In the genomic region with DNA sequence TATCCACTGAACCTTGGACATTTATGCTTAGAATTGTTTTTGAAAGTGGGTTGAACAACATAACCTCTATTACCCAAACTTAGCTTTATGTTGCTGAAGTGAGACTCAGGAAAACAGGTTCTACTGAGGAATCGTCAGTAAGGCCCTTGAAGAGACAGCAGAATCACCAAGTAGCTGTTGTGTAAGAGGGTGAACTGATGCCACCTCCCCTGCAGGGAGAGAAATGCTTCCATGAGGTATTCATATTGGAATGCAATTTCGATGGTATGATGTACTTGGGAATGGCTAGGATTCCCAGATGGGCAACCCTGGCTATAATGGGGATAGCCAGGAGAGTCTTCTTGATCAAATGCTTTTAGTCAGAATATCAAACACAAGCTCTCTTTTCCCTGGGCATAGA, we compare ENCODE assay signal across 25 cellular contexts. TPM values are rescaled to one million over a fixed set of nuclear protein-coding genes. Genes with fewer than 3 reads are reported as not detected.
DNase-seq lines count a peak whose midpoint lies in the region; ATAC-seq, FAIRE-seq and TF ChIP-seq lines count a peak whose summit lies in the region.
"Had no signal": no experiment of that assay in that cellular context is flagged by ENCODE, and none has a peak within 500 bp of the region (broad histone marks: within the 10 kb centered on the region; RNA-seq: fewer than 3 reads in every experiment).

No MANE protein-coding gene starts in this region.

- H3K9me3 ChIP-seq in GM23248 (ENCODE audit: low read depth) (no peaks in the 10 kb centered on the region), adipocyte (ENCODE audit: control insufficient read depth, low read length) (no peaks in the 10 kb centered on the region), transverse colon (no peaks in the 10 kb centered on the region), HepG2 (ENCODE audit: low read length) (no peaks in the 10 kb centered on the region)
- H3K9me3 ChIP-seq: heart right ventricle, pancreas, Peyer's patch had no signal

- peak; percentile 12 for DNase-seq in ACHN
- peak; percentile 54 for DNase-seq in GM23248
- peak; percentile 17 for DNase-seq in adipocyte (ENCODE audit: low read depth)
- peak; percentile 14 for DNase-seq in glomerular visceral epithelial cell (ENCODE audit: extremely low spot score)
- no peak for DNase-seq in transverse colon
- no peak for DNase-seq in HepG2 (ENCODE audit: low spot score)
- no peak for DNase-seq in head of caudate nucleus
- DNase-seq: activated CD4-positive, alpha-beta T cell treated with anti-CD3 and anti-CD28 coated beads, Interleukin-2, amount 10 ng/mL, durations not matched to agents 24 days and 14 days; activated naive CD4-positive, alpha-beta T cell treated with Interleukin-2 at 50 U/mL for 16 hours; activated T-cell treated with anti-CD3 and anti-CD28 coated beads, Interleukin-2, amount 50 U/mL, for 72 hours; amniotic stem cell; heart right ventricle; NCI-H1694; NCI-H69; nephron progenitor cell; pancreas; Peyer's patch; T-helper 2 cell had no signal

- in situ Hi-C loops in ACHN (cut with HindIII; ENCODE audit: low pct_ligation_motif_present, low pct_unique_long_range_greater_than_20kb, low sequenced_read_pairs) = no loop called here
- in situ Hi-C loops in GM23248 (cut with MboI) = loop anchor here (25.0 kb wide), 1 partner anchor 391 kb away; no protein-coding TSS in a partner anchor
- in situ Hi-C loops in transverse colon (cut with MboI; ENCODE audit: low pct_ligation_motif_present in 1 of 4, low pct_unique_long_range_greater_than_20kb in 1 of 4, low sequenced_read_pairs in 3 of 4) = loop anchor here in 3 of 4 donors (25.0 kb wide), 3 partner anchors 241 to 909 kb away; a partner anchor contains a TSS
- in situ Hi-C loops in HepG2 (cut with HindIII; ENCODE audit: extremely low pct_ligation_motif_present, low pct_unique_long_range_greater_than_20kb) = loop anchor here (25.0 kb wide), 1 partner anchor 391 kb away; no protein-coding TSS in a partner anchor

- no TSS peak for BruUV-seq in HepG2 (replicated peaks; lab: Mats Ljungman, UMichigan)

- no peak for TF ChIP-seq RAD21 in HepG2 (CRISPR knock-in tag; IDR thresholded peaks at IDR 0.05)

- H3K4me1 ChIP-seq in GM23248 (ENCODE audit: insufficient read depth) = peaks cover 12% of the 10 kb centered on the region; the same call in 1 of the 2 replicates
- peaks cover 12% of the 10 kb centered on the region for H3K4me1 ChIP-seq in adipocyte (ENCODE audit: control insufficient read depth, insufficient read depth, low read length)
- H3K4me1 ChIP-seq in transverse colon = no peaks in the 10 kb centered on the region
- H3K4me1 ChIP-seq in HepG2 (ENCODE audit: insufficient read depth, low read length) = no peaks in the 10 kb centered on the region
- H3K4me1 ChIP-seq: heart right ventricle, Peyer's patch had no signal

- H2AFZ ChIP-seq in GM23248 (no peak overlapping the region), HepG2 (ENCODE audit: low read length) (no peak overlapping the region)

- H3K27me3 ChIP-seq in GM23248 (replicated peaks; ENCODE audit: insufficient read depth) (no peaks in the 10 kb centered on the region), adipocyte (replicated peaks; ENCODE audit: control insufficient read depth, insufficient read depth, low read length) (no peaks in the 10 kb centered on the region), transverse colon (no peaks in the 10 kb centered on the region), HepG2 (ENCODE audit: control insufficient read depth in 1 of 2, insufficient read depth in 2 of 2, low read length in 2 of 2) (no peaks in the 10 kb centered on the region; a peak in 1 of 5 replicates)
- H3K27me3 ChIP-seq: heart right ventricle, pancreas, Peyer's patch had no signal

- no peaks in the 10 kb centered on the region for H3K79me2 ChIP-seq in GM23248 (ENCODE audit: insufficient read depth)
- H3K79me2 ChIP-seq in HepG2 (ENCODE audit: insufficient read depth, low read length) = no peaks in the 10 kb centered on the region

- H3K4me3 ChIP-seq in GM23248 = no peak overlapping the region
- H3K4me3 ChIP-seq in adipocyte (ENCODE audit: low read length) = no peak overlapping the region
- no peak overlapping the region for H3K4me3 ChIP-seq in transverse colon
- H3K4me3 ChIP-seq in HepG2 (replicated peaks in 1 of 3; ENCODE audit: insufficient read depth in 1 of 3, low read depth in 2 of 3, low read length in 3 of 3) = no peak overlapping the region
- H3K4me3 ChIP-seq: heart right ventricle, pancreas, Peyer's patch, SK-N-MC had no signal

- TF ChIP-seq CTCF in transverse colon (IDR thresholded peaks at IDR 0.05) = no peak
- no peak for TF ChIP-seq CTCF in HepG2 (CRISPR knock-in tag; IDR thresholded peaks at IDR 0.05)

- H3K27ac ChIP-seq in GM23248 = no peak overlapping the region
- H3K27ac ChIP-seq in transverse colon = no peak overlapping the region
- H3K27ac ChIP-seq in HepG2 (ENCODE audit: extremely low read length, insufficient read depth, low read length) = no peak overlapping the region
- H3K27ac ChIP-seq: heart right ventricle, KMS-11, pancreas, Peyer's patch, SK-N-MC, VCaP had no signal

- no peaks in the 10 kb centered on the region for H3K36me3 ChIP-seq in GM23248 (ENCODE audit: low read depth)
- no peaks in the 10 kb centered on the region for H3K36me3 ChIP-seq in adipocyte (ENCODE audit: control insufficient read depth, insufficient read depth, low read length, severe bottlenecking)
- H3K36me3 ChIP-seq in transverse colon = no peaks in the 10 kb centered on the region
- H3K36me3 ChIP-seq in HepG2 (replicated peaks in 1 of 2; ENCODE audit: control insufficient read depth in 1 of 2, insufficient read depth in 2 of 2, low read length in 2 of 2) = no peaks in the 10 kb centered on the region
- H3K36me3 ChIP-seq: pancreas, Peyer's patch had no signal

- ATAC-seq in HepG2 = no peak
- no peak for ATAC-seq in GM18909 (IDR thresholded peaks at IDR 0.05; ENCODE audit: poor library complexity, unreplicated experiment)
- ATAC-seq: activated T-cell treated with anti-CD3 and anti-CD28 coated beads, Interleukin-2, amount 50 U/mL, for 72 hours; heart right ventricle; left lobe of liver; pancreas; stimulated activated effector memory CD8-positive, alpha-beta T cell treated with anti-CD3 and anti-CD28 coated beads, Interleukin-12 subunit alpha, Interleukin-12 subunit beta, amount 100 ng/mL, for 72 hours had no signal

- H3K9ac ChIP-seq in GM23248 (no peak overlapping the region), adipocyte (ENCODE audit: low read length) (no peak overlapping the region), HepG2 (ENCODE audit: insufficient read depth, low read depth, low read length) (no peak overlapping the region)
- H3K9ac ChIP-seq: KMS-11 had no signal

- WGBS in GM23248 (ENCODE audit: low coverage in 1 of 2, low lambda C conversion rate in 2 of 2, missing lambda C conversion rate in 2 of 2), 2 experiments = 90% methylated on average over 2 of the region's 2 CpGs
- 91% methylated on average over 2 of the region's 2 CpGs; no CpG with 5 or more reads in 1 of the 2 donors for WGBS in transverse colon (ENCODE audit: low coverage in 1 of 2), 2 donors
- 9% methylated on average over 2 of the region's 2 CpGs for WGBS in HepG2 (ENCODE audit: low lambda C conversion rate)

- POLR2A ChIA-PET in HepG2 (lab: Yijun Ruan, JAX) = interaction anchor here (0.8 kb wide), 1 partner anchor 33 kb away, joined by 3 read pairs; a partner anchor contains a TSS

- no peak for TF ChIP-seq EP300 in transverse colon (IDR thresholded peaks at IDR 0.05; ENCODE audit: low read depth)
- TF ChIP-seq EP300 in HepG2 (IDR thresholded peaks at IDR 0.05; ENCODE audit: low read depth in 2 of 2, low read length in 2 of 2) = no peak
- TF ChIP-seq EP300 in HepG2 (CRISPR knock-in tag; IDR thresholded peaks at IDR 0.05; ENCODE audit: borderline replicate concordance) = no peak

- intact Hi-C loops in transverse colon (cut with DNase I; ENCODE audit: low total_unique reads) = loop anchor here (5.0 kb wide), 1 partner anchor 81 kb away; no protein-coding TSS in a partner anchor
- intact Hi-C loops in HepG2 (cut with micrococcal nuclease; ENCODE audit: unreplicated experiment) = no loop called here
- intact Hi-C loops in head of caudate nucleus (cut with DNase I) = no loop called here

- FAIRE-seq in HepG2 (lab: Jason Lieb, UNC) = no peak
- FAIRE-seq: pancreas, urothelium cell line had no signal

- H3K9me2 ChIP-seq in GM23248 (ENCODE audit: insufficient read depth) = no peaks in the 10 kb centered on the region

- H4K20me1 ChIP-seq in GM23248 (ENCODE audit: insufficient read depth) (no peaks in the 10 kb centered on the region), HepG2 (ENCODE audit: insufficient read depth, low read length) (no peaks in the 10 kb centered on the region)

- no peak for TF ChIP-seq POLR2A in transverse colon (IDR thresholded peaks at IDR 0.05)
- no peak for TF ChIP-seq POLR2A in HepG2 (IDR thresholded peaks at IDR 0.05; ENCODE audit: insufficient read depth in 1 of 2, low read depth in 2 of 2, low read length in 2 of 2)

- H3F3A ChIP-seq in GM23248 (ENCODE audit: insufficient read depth) = no peaks in the 10 kb centered on the region

- CTCF ChIA-PET in HepG2 (lab: Yijun Ruan, JAX; ENCODE audit: low intra/inter-chr PET ratio, low total read pairs) = no interaction called here

- no peak overlapping the region for H3K4me2 ChIP-seq in GM23248 (ENCODE audit: unreplicated experiment)
- no peak overlapping the region for H3K4me2 ChIP-seq in HepG2 (ENCODE audit: low read depth, low read length)
- H3K4me2 ChIP-seq: KMS-11 had no signal

RNA-seq across cellular contexts. Expression of a gene that starts 4.1 kb away (rescaled TPM):
- total RNA-seq in GM23248 (2014; rRNA removed; shearing (Covaris generic)) = under 0.01 TPM in 1 of 2 replicates, not detected in the other
- 0.16 and 0.43 TPM in 2 replicates for polyA plus RNA-seq in GM23248 (2016; fragmentation: Nextera tagmentation; extraction: Ambion mirVana)
- 1 to 10 TPM in 2 of 4 donors, under 1 TPM in 2; 0.32 to 1.4 (median 1.0) TPM for total RNA-seq in transverse colon
- total RNA-seq in HepG2 (2016; rRNA removed; fragmentation: Illumina TruSeq; extraction: Trizol) = not detected in 2 replicates
- not detected in 2 replicates for total RNA-seq in HepG2 (2016; cell fraction: cytosol; rRNA removed; fragmentation: Illumina TruSeq; extraction: Trizol; ENCODE audit: low read depth)
- total RNA-seq in HepG2 (2016; cell fraction: insoluble cytoplasmic fraction; rRNA removed; fragmentation: Illumina TruSeq; extraction: Trizol) = not detected in 2 replicates
- total RNA-seq in HepG2 (2016; cell fraction: membrane; rRNA removed; fragmentation: Illumina TruSeq; extraction: Trizol) = not detected in 2 replicates
- total RNA-seq in HepG2 (2016; cell fraction: nucleus; rRNA removed; fragmentation: Illumina TruSeq; extraction: Trizol) = not detected in 2 replicates
- not detected in 2 replicates for polyA plus RNA-seq in HepG2 (2011; rRNA removed)
- not detected in 2 replicates for polyA plus RNA-seq in HepG2 (2011; cell fraction: cytosol; rRNA removed)
- polyA plus RNA-seq in HepG2 (2011; cell fraction: nucleus; rRNA removed) = not detected in 2 replicates
- polyA plus RNA-seq in HepG2 (2012) = 0.03 TPM in 1 of 2 replicates, not detected in the other
- not detected in 2 replicates for polyA plus RNA-seq in HepG2 (2016; cell fraction: cytosol; fragmentation: Illumina TruSeq; extraction: Trizol; ENCODE audit: low read depth)
- not detected in 2 replicates for polyA plus RNA-seq in HepG2 (2016; cell fraction: insoluble cytoplasmic fraction; fragmentation: Illumina TruSeq; extraction: Trizol; ENCODE audit: low read depth)
- not detected in 2 replicates for polyA plus RNA-seq in HepG2 (2016; cell fraction: membrane; fragmentation: Illumina TruSeq; extraction: Trizol; ENCODE audit: low read depth)
- polyA plus RNA-seq in HepG2 (2016; cell fraction: nucleus; fragmentation: Illumina TruSeq; extraction: Trizol; ENCODE audit: insufficient read depth, low read depth) = not detected in 2 replicates
- not detected in 2 replicates for polyA minus RNA-seq in HepG2 (2011; rRNA and poly(A)+ RNA removed; ENCODE audit: low replicate concordance)
- polyA minus RNA-seq in HepG2 (2011; cell fraction: cytosol; rRNA and poly(A)+ RNA removed) = not detected in 2 replicates
- polyA minus RNA-seq in HepG2 (2011; cell fraction: nucleus; rRNA and poly(A)+ RNA removed) = not detected in 2 replicates
- total RNA-seq: activated CD4-positive, alpha-beta T cell treated with anti-CD3 and anti-CD28 coated beads, Interleukin-2, amount 10 ng/mL, durations not matched to agents 24 days and 14 days; activated T-cell treated with anti-CD3 and anti-CD28 coated beads, Interleukin-2, amount 50 U/mL, for 72 hours; left lobe of liver; Peyer's patch had no signal

RNA-seq across cellular contexts. Expression of a gene that starts 32.3 kb away (rescaled TPM):
- total RNA-seq in GM23248 (2014; rRNA removed; shearing (Covaris generic)) = 4.4 and 5.3 TPM in 2 replicates
- 6.1 and 9.8 TPM in 2 replicates for polyA plus RNA-seq in GM23248 (2016; fragmentation: Nextera tagmentation; extraction: Ambion mirVana)
- total RNA-seq in transverse colon = 10 to 100 TPM in 3 of 4 donors, 1 to 10 TPM in 1; 3.8 to 15.3 (median 14.7) TPM
- 22.3 and 25.1 TPM in 2 replicates for total RNA-seq in HepG2 (2016; rRNA removed; fragmentation: Illumina TruSeq; extraction: Trizol)
- total RNA-seq in HepG2 (2016; cell fraction: cytosol; rRNA removed; fragmentation: Illumina TruSeq; extraction: Trizol; ENCODE audit: low read depth) = 3.7 and 4.7 TPM in 2 replicates
- total RNA-seq in HepG2 (2016; cell fraction: insoluble cytoplasmic fraction; rRNA removed; fragmentation: Illumina TruSeq; extraction: Trizol) = 22.4 and 24.1 TPM in 2 replicates
- 6.0 and 6.5 TPM in 2 replicates for total RNA-seq in HepG2 (2016; cell fraction: membrane; rRNA removed; fragmentation: Illumina TruSeq; extraction: Trizol)
- 8.7 and 9.9 TPM in 2 replicates for total RNA-seq in HepG2 (2016; cell fraction: nucleus; rRNA removed; fragmentation: Illumina TruSeq; extraction: Trizol)
- polyA plus RNA-seq in HepG2 (2011; rRNA removed) = 10.6 and 14.2 TPM in 2 replicates
- 6.1 and 7.3 TPM in 2 replicates for polyA plus RNA-seq in HepG2 (2011; cell fraction: cytosol; rRNA removed)
- 4.0 and 4.4 TPM in 2 replicates for polyA plus RNA-seq in HepG2 (2011; cell fraction: nucleus; rRNA removed)
- polyA plus RNA-seq in HepG2 (2012) = 10.5 and 12.0 TPM in 2 replicates
- 3.1 and 3.3 TPM in 2 replicates for polyA plus RNA-seq in HepG2 (2016; cell fraction: cytosol; fragmentation: Illumina TruSeq; extraction: Trizol; ENCODE audit: low read depth)
- polyA plus RNA-seq in HepG2 (2016; cell fraction: insoluble cytoplasmic fraction; fragmentation: Illumina TruSeq; extraction: Trizol; ENCODE audit: low read depth) = 22.3 and 23.3 TPM in 2 replicates
- 3.2 and 4.0 TPM in 2 replicates for polyA plus RNA-seq in HepG2 (2016; cell fraction: membrane; fragmentation: Illumina TruSeq; extraction: Trizol; ENCODE audit: low read depth)
- 11.9 and 13.6 TPM in 2 replicates for polyA plus RNA-seq in HepG2 (2016; cell fraction: nucleus; fragmentation: Illumina TruSeq; extraction: Trizol; ENCODE audit: insufficient read depth, low read depth)
- 3.3 and 6.9 TPM in 2 replicates for polyA minus RNA-seq in HepG2 (2011; rRNA and poly(A)+ RNA removed; ENCODE audit: low replicate concordance)
- 5.6 and 6.4 TPM in 2 replicates for polyA minus RNA-seq in HepG2 (2011; cell fraction: cytosol; rRNA and poly(A)+ RNA removed)
- polyA minus RNA-seq in HepG2 (2011; cell fraction: nucleus; rRNA and poly(A)+ RNA removed) = 8.6 and 8.8 TPM in 2 replicates

Comparison
In these comparisons a context has a peak if more than half of its experiments do, and no peak if none do; other contexts are left out.
1. DNase-seq: peak in ACHN (single experiment), GM23248 (single experiment), adipocyte (single experiment) and glomerular visceral epithelial cell (single experiment); none in transverse colon (single experiment), HepG2 (single experiment) and head of caudate nucleus (0 of 42).